In genomic region chr1:19312782-19313635, GRCh38 we compare ENCODE assay signal across 8 cellular contexts. TPM values are rescaled to one million over a fixed set of nuclear protein-coding genes. Genes with fewer than 3 reads are reported as not detected.
A peak's percentile ranks its signal among the peaks of the same experiment; 100 is the strongest.
DNase-seq lines count a peak whose midpoint lies in the region; ATAC-seq, FAIRE-seq and TF ChIP-seq lines count a peak whose summit lies in the region.

No MANE protein-coding gene starts in this region.

- peak overlapping the region; percentile 90 for H2AFZ ChIP-seq in K562 (ENCODE audit: low read depth, low read length)

- CTCF ChIA-PET in K562 (lab: Yijun Ruan, JAX; ENCODE audit: low intra/inter-chr PET ratio) = no interaction called here

- H3K36me3 ChIP-seq in K562 (ENCODE audit: control insufficient read depth, insufficient read depth, low read length) = peaks cover 41% of the 10 kb centered on the region
- peaks cover 8% of the 10 kb centered on the region for H3K36me3 ChIP-seq in lower lobe of right lung
- peaks cover 5 to 17% (median 7%) of the 10 kb centered on the region in 3 donors for H3K36me3 ChIP-seq in tibial artery

- no peaks in the 10 kb centered on the region for H3K9me3 Mint-ChIP-seq in activated T-cell treated with anti-CD3 and anti-CD28 coated beads, Interleukin-2, amount 50 U/mL, for 72 hours

- peaks cover 54% of the 10 kb centered on the region for H3K4me1 Mint-ChIP-seq in activated T-cell treated with anti-CD3 and anti-CD28 coated beads, Interleukin-2, amount 50 U/mL, for 72 hours (ENCODE audit: low read depth)

- POLR2A ChIA-PET in K562 (lab: Yijun Ruan, JAX) = interaction anchor here (0.6 to 4.0 kb wide), 14 partner anchors 8 to 135 kb away, joined by 3 to 21 read pairs (median 4); partner anchors contain the start of genes EMC1 and MRTO4

- in situ Hi-C loops in K562 (cut with MboI) = no loop called here

- peak overlapping the region; percentile 59 to 86 for H3K4me3 Mint-ChIP-seq in activated T-cell treated with anti-CD3 and anti-CD28 coated beads, Interleukin-2, amount 50 U/mL, for 72 hours

- no peak for DNase-seq in activated T-cell treated with anti-CD3 and anti-CD28 coated beads, Interleukin-2, amount 50 U/mL, for 72 hours
- no peak for DNase-seq in activated T-cell treated with anti-CD3 and anti-CD28 coated beads for 4 hours
- peak in 1 of 4 experiments; percentile 95 for DNase-seq in K562 (ENCODE audit: extremely low read depth in 1 of 4, low spot score in 3 of 4)
- no peak for DNase-seq in lower lobe of right lung
- DNase-seq in tibial artery = no peak
- DNase-seq in DMS53 treated with DMSO at 0.1 percent for 48 hours (lab: John Stamatoyannopoulos, UW; ENCODE audit: unreplicated experiment) = no peak

- WGBS in K562 (ENCODE audit: insufficient coverage, low coverage, missing lambda C conversion rate) = 9% methylated on average over 20 of the region's 20 CpGs

- FAIRE-seq in K562 (lab: Jason Lieb, UNC) = peak; percentile 88

- no peaks in the 10 kb centered on the region for H3K9me3 ChIP-seq in K562 (replicated peaks; ENCODE audit: control insufficient read depth, insufficient read depth, low read depth, low read length)
- no peaks in the 10 kb centered on the region for H3K9me3 ChIP-seq in lower lobe of right lung
- H3K9me3 ChIP-seq in tibial artery = no peaks in the 10 kb centered on the region

- no peak for TF ChIP-seq EP300 in K562 (IDR thresholded peaks at IDR 0.05; ENCODE audit: low read length)

- H3K27me3 ChIP-seq in K562 (ENCODE audit: control insufficient read depth in 2 of 2, insufficient read depth in 2 of 2, low read length in 2 of 2) = no peaks in the 10 kb centered on the region
- no peaks in the 10 kb centered on the region for H3K27me3 ChIP-seq in lower lobe of right lung (ENCODE audit: low read depth)
- H3K27me3 ChIP-seq in tibial artery = no peaks in the 10 kb centered on the region

- H3K79me2 ChIP-seq in K562 (ENCODE audit: control insufficient read depth, insufficient read depth, low read length) = peaks cover 66% of the 10 kb centered on the region

- no peak for TF ChIP-seq CTCF in K562 (IDR thresholded peaks at IDR 0.05 in 2 of 3, conservative IDR thresholded peaks at IDR 0.05 in 1 of 3; ENCODE audit: insufficient read depth in 2 of 3, low read depth in 1 of 3, low read length in 3 of 3)
- TF ChIP-seq CTCF in lower lobe of right lung (IDR thresholded peaks at IDR 0.05) = no peak
- TF ChIP-seq CTCF in tibial artery (IDR thresholded peaks at IDR 0.05) = no peak

- H3K27me3 Mint-ChIP-seq in activated T-cell treated with anti-CD3 and anti-CD28 coated beads, Interleukin-2, amount 50 U/mL, for 72 hours (ENCODE audit: low read depth) = no peaks in the 10 kb centered on the region

- H3K9me1 ChIP-seq in K562 (ENCODE audit: control insufficient read depth, insufficient read depth, low read length) = peaks cover 2% of the 10 kb centered on the region

- H3K9ac ChIP-seq in K562 (ENCODE audit: insufficient read depth in 1 of 2, low read depth in 2 of 2, low read length in 2 of 2) = peak overlapping the region; percentile 88 to 95

- peak overlapping the region; percentile 91 for H3K4me2 ChIP-seq in K562 (ENCODE audit: insufficient read depth, low read length)

- H3K27ac Mint-ChIP-seq in activated T-cell treated with anti-CD3 and anti-CD28 coated beads, Interleukin-2, amount 50 U/mL, for 72 hours = peak overlapping the region; percentile 56

- H3K27ac ChIP-seq in K562 (ENCODE audit: extremely low read depth, low read depth, low read length) = peak overlapping the region; percentile 97
- H3K27ac ChIP-seq in lower lobe of right lung = peak overlapping the region; percentile 90
- peak overlapping the region; percentile 89 to 94 for H3K27ac ChIP-seq in tibial artery

- H3K4me1 ChIP-seq in K562 (replicated peaks in 1 of 2; ENCODE audit: control insufficient read depth in 2 of 2, insufficient read depth in 2 of 2, low read length in 2 of 2) (peaks cover 54 to 76% of the 10 kb centered on the region in 2 experiments), lower lobe of right lung (peaks cover 46% of the 10 kb centered on the region), tibial artery (peaks cover 0 to 37% (median 20%) of the 10 kb centered on the region in 4 donors)

- no peak for TF ChIP-seq RAD21 in K562 (CRISPR knock-in tag; conservative IDR thresholded peaks at IDR 0.05 in 1 of 2, IDR thresholded peaks at IDR 0.05 in 1 of 2)

- TF ChIP-seq POLR2A in K562 (conservative IDR thresholded peaks at IDR 0.05) = no peak; the same call in 1 of the 2 replicates

- peaks cover 0 to 1% of the 10 kb centered on the region in 2 donors for H3K36me3 Mint-ChIP-seq in activated T-cell treated with anti-CD3 and anti-CD28 coated beads, Interleukin-2, amount 50 U/mL, for 72 hours (ENCODE audit: insufficient read depth in 2 of 2)

- H3K4me3 ChIP-seq in K562 = peak overlapping the region; percentile 77
- H3K4me3 ChIP-seq in lower lobe of right lung = peak overlapping the region; percentile 95
- H3K4me3 ChIP-seq in tibial artery = peak overlapping the region; percentile 90 to 97

- intact Hi-C loops in K562 (cut with micrococcal nuclease) = loop anchor here (5.0 kb wide), 1 partner anchor 61 kb away; the partner anchor contains the start of genes EMC1 and MRTO4
- intact Hi-C loops in lower lobe of right lung (cut with DNase I) = no loop called here
- intact Hi-C loops in tibial artery (cut with DNase I; ENCODE audit: low total_unique reads) = no loop called here

- H4K20me1 ChIP-seq in K562 (replicated peaks; ENCODE audit: control insufficient read depth, insufficient read depth, low read length) = peaks cover 20% of the 10 kb centered on the region

- ATAC-seq in activated T-cell treated with anti-CD3 and anti-CD28 coated beads, Interleukin-2, amount 50 U/mL, for 72 hours (replicated peaks in 1 of 2) = no peak
- ATAC-seq in HG03521 (IDR thresholded peaks at IDR 0.05; ENCODE audit: unreplicated experiment) (peak; percentile 6), K562 (peak; percentile 86), lower lobe of right lung (peak in 1 of 2 donors; percentile 66), HG02798 (IDR thresholded peaks at IDR 0.05; ENCODE audit: poor library complexity, unreplicated experiment) (no peak)

- TSS peak; percentile 70 for BruUV-seq in K562 (replicated peaks; lab: Mats Ljungman, UMichigan)

RNA-seq across cellular contexts. Expression of gene SLC66A1, which starts 0.9 kb away (rescaled TPM):
- 10 to 100 TPM in 1 of 2 donors, 1 to 10 TPM in 1; 9.5 to 10.5 TPM for total RNA-seq in activated T-cell treated with anti-CD3 and anti-CD28 coated beads, Interleukin-2, amount 50 U/mL, for 72 hours
- 37.0 and 99.3 TPM in 2 replicates for total RNA-seq in K562 (2011; cell fraction: chromatin; rRNA removed; ENCODE audit: low replicate concordance)
- total RNA-seq in K562 (2011; cell fraction: nucleolus; rRNA removed) = 85.8 and 97.7 TPM in 2 replicates
- total RNA-seq in K562 (2011; cell fraction: nucleoplasm; rRNA removed) = 62.2 and 63.1 TPM in 2 replicates
- total RNA-seq in K562 (2014; rRNA removed) = 28.9 and 34.0 TPM in 2 replicates
- 8.5 and 10.4 TPM in 2 replicates for total RNA-seq in K562 (2014; rRNA removed; fragmentation: Illumina TruSeq; extraction: Trizol)
- total RNA-seq in K562 (2015; rRNA removed; fragmentation: Illumina TruSeq; extraction: Trizol) = 18.6 and 21.6 TPM in 2 replicates
- 26.5 and 29.5 TPM in 2 replicates for total RNA-seq in K562 (2021)
- polyA plus RNA-seq in K562 (2011; rRNA removed) = 27.0 and 29.2 TPM in 2 replicates
- 36.4 and 92.5 TPM in 2 replicates for polyA plus RNA-seq in K562 (2011; cell fraction: cytosol; rRNA removed)
- 35.5 and 82.2 TPM in 2 replicates for polyA plus RNA-seq in K562 (2011; cell fraction: nucleus; rRNA removed)
- 23.2 and 37.9 TPM in 2 replicates for polyA plus RNA-seq in K562 (2012)
- polyA plus RNA-seq in K562 (2014; fragmentation: Illumina TruSeq; extraction: Trizol) = 16.3 and 26.6 TPM in 2 replicates
- polyA plus RNA-seq in K562 (2014; fragmentation: Nextera tagmentation; extraction: Ambion mirVana) = 1 to 10 TPM; 1.2 to 1.6 TPM
- 35.2 and 40.8 TPM in 2 replicates for polyA plus RNA-seq in K562 (2014; rRNA removed)
- polyA minus RNA-seq in K562 (2011; rRNA and poly(A)+ RNA removed) = 12.7 and 14.9 TPM in 2 replicates
- polyA minus RNA-seq in K562 (2011; cell fraction: cytosol; rRNA and poly(A)+ RNA removed) = 15.3 and 16.8 TPM in 2 replicates
- 26.2 and 33.7 TPM in 2 replicates for polyA minus RNA-seq in K562 (2011; cell fraction: nucleus; rRNA and poly(A)+ RNA removed)
- 15.4 TPM for total RNA-seq in lower lobe of right lung

RNA-seq across cellular contexts. Expression of gene AKR7A2, which starts 1.1 kb away (rescaled TPM):
- 10 to 100 TPM; 31.8 to 41.7 TPM for total RNA-seq in activated T-cell treated with anti-CD3 and anti-CD28 coated beads, Interleukin-2, amount 50 U/mL, for 72 hours
- 18.7 and 45.9 TPM in 2 replicates for total RNA-seq in K562 (2011; cell fraction: chromatin; rRNA removed; ENCODE audit: low replicate concordance)
- total RNA-seq in K562 (2011; cell fraction: nucleolus; rRNA removed) = 36.8 and 39.0 TPM in 2 replicates
- total RNA-seq in K562 (2011; cell fraction: nucleoplasm; rRNA removed) = 28.7 and 34.9 TPM in 2 replicates
- total RNA-seq in K562 (2014; rRNA removed) (78.4 and 108 TPM in 2 replicates), K562 (2014; rRNA removed; fragmentation: Illumina TruSeq; extraction: Trizol) (26.1 and 32.3 TPM in 2 replicates), K562 (2015; rRNA removed; fragmentation: Illumina TruSeq; extraction: Trizol) (65.2 and 66.0 TPM in 2 replicates), K562 (2021) (71.7 and 74.4 TPM in 2 replicates), lower lobe of right lung (37.4 TPM)
- polyA plus RNA-seq in K562 (2011; rRNA removed) (49.4 and 57.1 TPM in 2 replicates), K562 (2014; fragmentation: Illumina TruSeq; extraction: Trizol) (41.1 and 50.6 TPM in 2 replicates), K562 (2014; fragmentation: Nextera tagmentation; extraction: Ambion mirVana) (1 to 10 TPM; 2.0 to 4.0 TPM), K562 (2014; rRNA removed) (74.7 and 83.6 TPM in 2 replicates)
- 83.1 and 114 TPM in 2 replicates for polyA plus RNA-seq in K562 (2011; cell fraction: cytosol; rRNA removed)
- 34.0 and 41.0 TPM in 2 replicates for polyA plus RNA-seq in K562 (2011; cell fraction: nucleus; rRNA removed)
- polyA plus RNA-seq in K562 (2012) = 57.6 and 109 TPM in 2 replicates
- polyA minus RNA-seq in K562 (2011; rRNA and poly(A)+ RNA removed) = 16.8 and 22.0 TPM in 2 replicates
- polyA minus RNA-seq in K562 (2011; cell fraction: cytosol; rRNA and poly(A)+ RNA removed) = 22.1 and 40.4 TPM in 2 replicates
- 19.1 and 22.7 TPM in 2 replicates for polyA minus RNA-seq in K562 (2011; cell fraction: nucleus; rRNA and poly(A)+ RNA removed)

RNA-seq across cellular contexts. Expression of gene AKR7A3, which starts 24.4 kb away (rescaled TPM):
- under 1 TPM; 0.35 to 0.46 TPM for total RNA-seq in activated T-cell treated with anti-CD3 and anti-CD28 coated beads, Interleukin-2, amount 50 U/mL, for 72 hours
- 2.4 and 4.7 TPM in 2 replicates for total RNA-seq in K562 (2011; cell fraction: chromatin; rRNA removed; ENCODE audit: low replicate concordance)
- 3.7 and 4.5 TPM in 2 replicates for total RNA-seq in K562 (2011; cell fraction: nucleolus; rRNA removed)
- total RNA-seq in K562 (2011; cell fraction: nucleoplasm; rRNA removed) = 2.1 and 3.2 TPM in 2 replicates
- total RNA-seq in K562 (2014; rRNA removed) (0.54 and 0.78 TPM in 2 replicates), K562 (2014; rRNA removed; fragmentation: Illumina TruSeq; extraction: Trizol) (0.22 TPM in 2 replicates), K562 (2015; rRNA removed; fragmentation: Illumina TruSeq; extraction: Trizol) (0.45 and 0.58 TPM in 2 replicates), K562 (2021) (0.91 and 1.2 TPM in 2 replicates), lower lobe of right lung (0.30 TPM)
- polyA plus RNA-seq in K562 (2011; rRNA removed) (0.33 and 0.49 TPM in 2 replicates), K562 (2014; fragmentation: Illumina TruSeq; extraction: Trizol) (0.13 and 0.25 TPM in 2 replicates), K562 (2014; fragmentation: Nextera tagmentation; extraction: Ambion mirVana) (under 1 TPM in 1 of 2 experiments, not detected in 1; 0.04 TPM), K562 (2014; rRNA removed) (0.74 and 1.5 TPM in 2 replicates)
- 0.38 and 0.63 TPM in 2 replicates for polyA plus RNA-seq in K562 (2011; cell fraction: cytosol; rRNA removed)
- polyA plus RNA-seq in K562 (2011; cell fraction: nucleus; rRNA removed) = 2.2 and 4.9 TPM in 2 replicates
- 0.27 and 0.79 TPM in 2 replicates for polyA plus RNA-seq in K562 (2012)
- polyA minus RNA-seq in K562 (2011; rRNA and poly(A)+ RNA removed) = 0.14 and 0.15 TPM in 2 replicates
- 0.67 TPM in 1 of 2 replicates, not detected in the other for polyA minus RNA-seq in K562 (2011; cell fraction: cytosol; rRNA and poly(A)+ RNA removed)
- 1.00 and 1.1 TPM in 2 replicates for polyA minus RNA-seq in K562 (2011; cell fraction: nucleus; rRNA and poly(A)+ RNA removed)

Comparison
In these comparisons a context has a peak if more than half of its experiments do, and no peak if none do; other contexts are left out.
1. ATAC-seq: peak in HG03521 (single experiment) and K562 (single experiment); none in activated T-cell treated with anti-CD3 and anti-CD28 coated beads, Interleukin-2, amount 50 U/mL, for 72 hours (0 of 2) and HG02798 (single experiment).
2. Peak in every context shown above with its lines, with median percentiles within 50 percentile points of each other: H3K27ac ChIP-seq and H3K4me3 ChIP-seq.